Comparison of ENCODE assay signal across 1 cellular context in the genomic region with DNA sequence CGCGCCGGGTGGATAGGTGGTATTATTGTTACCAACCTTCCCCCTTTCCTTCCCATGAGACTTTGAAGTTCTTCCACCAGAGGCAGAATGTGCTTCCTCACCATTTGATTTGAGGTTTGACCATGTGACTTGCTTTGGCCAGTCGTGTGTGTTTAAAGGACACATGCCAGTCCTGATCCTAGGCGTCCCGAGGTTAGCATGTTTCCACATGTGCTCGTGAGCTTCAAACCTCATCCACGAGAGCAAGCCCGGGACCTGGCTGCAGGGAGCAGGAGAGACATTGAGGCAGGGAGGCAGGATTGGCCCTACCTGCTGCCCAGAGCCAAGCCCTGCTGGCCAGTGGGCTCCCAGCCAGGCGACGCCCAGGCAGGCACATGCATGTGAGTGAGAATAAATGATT.
TF ChIP-seq lines count a peak whose summit lies in the region.

No MANE protein-coding gene starts in this region.

TF ChIP-seq in K562, 482 proteins besides CTCF, POLR2A, EP300 and RAD21 (continued from another document):
- TF ChIP-seq USF1 (CRISPR knock-in tag; IDR thresholded peaks at IDR 0.05) (peak; percentile 36; the same call in 1 of the 2 replicates), USF2 (CRISPR knock-in tag; IDR thresholded peaks at IDR 0.05) (peak; percentile 40; the same call in 1 of the 2 replicates)
